In genomic region chr1:209094384-209094783, GRCh38 we compare ENCODE assay signal across 1 cellular context.
TF ChIP-seq lines count a peak whose summit lies in the region.

No MANE protein-coding gene starts in this region.

TF ChIP-seq in H1, 55 proteins besides CTCF, POLR2A, EP300 and RAD21 (continued from another document):
- no peak for TF ChIP-seq TAF7 (optimal IDR thresholded peaks at IDR 0.05; ENCODE audit: borderline replicate concordance, low read depth, low read length)
- no peak for TF ChIP-seq CREB1 (IDR thresholded peaks at IDR 0.05)
- no peak for TF ChIP-seq ZNF274 (IDR thresholded peaks at IDR 0.05; ENCODE audit: borderline replicate concordance, extremely low read depth, low read length)
- no peak for TF ChIP-seq ATF3 (IDR thresholded peaks at IDR 0.05; ENCODE audit: insufficient read depth, low read depth, low read length)
- no peak for TF ChIP-seq EZH2 (IDR thresholded peaks at IDR 0.05; ENCODE audit: low read depth, low read length, severe bottlenecking)
